ENCODE assay signal across 14 cellular contexts in the genomic region with DNA sequence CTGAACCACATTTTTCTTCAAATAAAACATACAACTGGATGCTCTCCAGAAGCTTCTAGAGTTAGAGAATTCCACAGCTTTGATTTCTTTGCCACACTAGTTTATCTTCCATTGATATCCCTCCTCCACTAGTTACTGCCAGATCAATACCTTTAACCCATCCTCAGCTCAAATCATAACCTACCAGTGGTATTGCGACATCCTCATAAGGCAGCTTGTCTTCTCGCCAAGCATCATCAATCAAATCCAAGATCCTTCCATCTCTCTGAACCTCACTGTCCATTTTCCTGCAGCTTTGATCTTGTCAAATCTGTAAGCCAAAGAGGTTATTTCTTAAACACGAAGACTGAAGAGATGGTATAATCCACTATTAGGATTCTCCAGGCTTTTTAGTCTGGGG. TPM values are rescaled to one million over a fixed set of nuclear protein-coding genes. Genes with fewer than 3 reads are reported as not detected.
DNase-seq lines count a peak whose midpoint lies in the region; ATAC-seq and TF ChIP-seq lines count a peak whose summit lies in the region.
"Had no signal": no experiment of that assay in that cellular context is flagged by ENCODE, and none has a peak within 500 bp of the region (broad histone marks: within the 10 kb centered on the region; RNA-seq: fewer than 3 reads in every experiment).

No MANE protein-coding gene starts in this region.

- no peaks in the 10 kb centered on the region for H3K9me3 Mint-ChIP-seq in type B pancreatic cell
- no peaks in the 10 kb centered on the region for H3K9me3 Mint-ChIP-seq in activated T-helper 1 cell treated with anti-CD3 and anti-CD28 coated beads, Interleukin-12 subunit alpha, Interleukin-12 subunit beta, Interleukin-2, Interleukin-4 antibody, amounts not matched to agents 30 ng/mL and 10 ng/mL and 1 ng/mL, durations not matched to agents 14 hours and 24 hours and 36 hours
- H3K9me3 Mint-ChIP-seq: T-helper 1 cell treated with Interleukin-12 subunit alpha and Interleukin-12 subunit beta and Interleukin-4 antibody, amounts not matched to agents 30 μg/mL and 1 μg/mL, for 36 hours had no signal

- no peaks in the 10 kb centered on the region for H3K27me3 ChIP-seq in heart right ventricle
- no peaks in the 10 kb centered on the region for H3K27me3 ChIP-seq in ovary
- H3K27me3 ChIP-seq: testis had no signal

- H3K36me3 ChIP-seq in heart right ventricle (peaks cover 0 to 55% (median 29%) of the 10 kb centered on the region in 9 donors), mesodermal cell (ENCODE audit: control insufficient read depth, insufficient read depth, low read length) (peaks cover 48% of the 10 kb centered on the region), ovary (no peaks in the 10 kb centered on the region)

- peak overlapping the region in 7 of 10 donors; percentile 31 to 99 (median 41) for H3K27ac ChIP-seq in heart right ventricle
- peak overlapping the region; percentile 13 for H3K27ac ChIP-seq in mesodermal cell (ENCODE audit: low read depth, low read length, severe bottlenecking)
- H3K27ac ChIP-seq in ovary, result no peak overlapping the region
- H3K27ac ChIP-seq: testis had no signal

- no peak overlapping the region for H3K27ac Mint-ChIP-seq in type B pancreatic cell
- no peak overlapping the region for H3K27ac Mint-ChIP-seq in activated T-helper 1 cell treated with anti-CD3 and anti-CD28 coated beads, Interleukin-12 subunit alpha, Interleukin-12 subunit beta, Interleukin-2, Interleukin-4 antibody, amounts not matched to agents 30 ng/mL and 10 ng/mL and 1 ng/mL, durations not matched to agents 14 hours and 24 hours and 36 hours
- H3K27ac Mint-ChIP-seq: T-helper 1 cell treated with Interleukin-12 subunit alpha and Interleukin-12 subunit beta and Interleukin-4 antibody, amounts not matched to agents 30 μg/mL and 1 μg/mL, for 36 hours had no signal

- peaks cover 22% of the 10 kb centered on the region for H3K36me3 Mint-ChIP-seq in type B pancreatic cell
- peaks cover 29% of the 10 kb centered on the region for H3K36me3 Mint-ChIP-seq in activated T-helper 1 cell treated with anti-CD3 and anti-CD28 coated beads, Interleukin-12 subunit alpha, Interleukin-12 subunit beta, Interleukin-2, Interleukin-4 antibody, amounts not matched to agents 30 ng/mL and 10 ng/mL and 1 ng/mL, durations not matched to agents 14 hours and 24 hours and 36 hours (ENCODE audit: low read depth)

- TF ChIP-seq POLR2A in ovary (IDR thresholded peaks at IDR 0.05), result no peak

- DNase-seq in heart right ventricle (no peak), left ventricle myocardium superior (no peak), astrocyte of the hippocampus (ENCODE audit: low read depth, low spot score) (peak; percentile 18), type B pancreatic cell (ENCODE audit: extremely low spot score, unreplicated experiment) (no peak), ovary (no peak), mucosa of gallbladder (ENCODE audit: low spot score) (no peak)
- DNase-seq in activated T-helper 1 cell treated with anti-CD3 and anti-CD28 coated beads, Interleukin-12 subunit alpha, Interleukin-12 subunit beta, Interleukin-2, Interleukin-4 antibody, amounts not matched to agents 30 ng/mL and 10 ng/mL and 1 ng/mL, durations not matched to agents 14 hours and 24 hours and 36 hours (ENCODE audit: low spot score), result no peak
- DNase-seq: activated CD4-positive, alpha-beta T cell treated with anti-CD3 and anti-CD28 coated beads, Interleukin-2, amount 50 U/mL, for 1 hour; DMS79 treated with DMSO at 0.1 percent for 48 hours; left colon; NCI-H1105; testis had no signal

- H3K4me3 ChIP-seq in heart right ventricle, result no peak overlapping the region
- no peak overlapping the region for H3K4me3 ChIP-seq in mesodermal cell (ENCODE audit: extremely low read depth, insufficient read depth, low read length, poor library complexity, severe bottlenecking)
- no peak overlapping the region for H3K4me3 ChIP-seq in ovary
- H3K4me3 ChIP-seq: testis had no signal

- H3K27me3 Mint-ChIP-seq in type B pancreatic cell, result no peaks in the 10 kb centered on the region
- H3K27me3 Mint-ChIP-seq in activated T-helper 1 cell treated with anti-CD3 and anti-CD28 coated beads, Interleukin-12 subunit alpha, Interleukin-12 subunit beta, Interleukin-2, Interleukin-4 antibody, amounts not matched to agents 30 ng/mL and 10 ng/mL and 1 ng/mL, durations not matched to agents 14 hours and 24 hours and 36 hours (ENCODE audit: insufficient read depth), result peaks cover 1% of the 10 kb centered on the region

- H3K4me1 Mint-ChIP-seq in type B pancreatic cell (ENCODE audit: unreplicated experiment), result peaks cover 15% of the 10 kb centered on the region
- peaks cover 40% of the 10 kb centered on the region for H3K4me1 Mint-ChIP-seq in activated T-helper 1 cell treated with anti-CD3 and anti-CD28 coated beads, Interleukin-12 subunit alpha, Interleukin-12 subunit beta, Interleukin-2, Interleukin-4 antibody, amounts not matched to agents 30 ng/mL and 10 ng/mL and 1 ng/mL, durations not matched to agents 14 hours and 24 hours and 36 hours (ENCODE audit: low read depth)

- 94 to 96% methylated on average over 3 of the region's 3 CpGs for WGBS in heart right ventricle, 2 donors
- WGBS in mesodermal cell (ENCODE audit: insufficient coverage in 2 of 2), 2 experiments, result 98 to 100% methylated on average over 2 to 3 of the region's 3 CpGs
- 93 to 96% (median 94%) methylated on average over 3 of the region's 3 CpGs for WGBS in ovary, 3 donors

- intact Hi-C loops in heart right ventricle (cut with DNase I) (loop anchor here in 3 of 10 donors (5.0 to 10.0 kb wide), 4 partner anchors 115 to 548 kb away; no protein-coding TSS in a partner anchor), left ventricle myocardium superior (cut with micrococcal nuclease) (loop anchor here (10.0 kb wide), 1 partner anchor 278 kb away; no protein-coding TSS in a partner anchor), ovary (cut with DNase I) (no loop called here)
- intact Hi-C loops in activated T-helper 1 cell treated with anti-CD3 and anti-CD28 coated beads, Interleukin-12 subunit alpha, Interleukin-12 subunit beta, Interleukin-2, Interleukin-4 antibody, amounts not matched to agents 30 ng/mL and 10 ng/mL and 1 ng/mL, durations not matched to agents 14 hours and 24 hours and 36 hours (cut with micrococcal nuclease), result loop anchor here (10.0 kb wide), 1 partner anchor 1038 kb away; no protein-coding TSS in a partner anchor

- ATAC-seq in heart right ventricle, result no peak
- no peak for ATAC-seq in left ventricle myocardium superior
- ATAC-seq: left colon had no signal

- H3K9me3 ChIP-seq in heart right ventricle, result no peaks in the 10 kb centered on the region
- no peaks in the 10 kb centered on the region for H3K9me3 ChIP-seq in mesodermal cell (ENCODE audit: control insufficient read depth, low read length)
- no peaks in the 10 kb centered on the region for H3K9me3 ChIP-seq in ovary
- H3K9me3 ChIP-seq: testis had no signal

- peak overlapping the region; percentile 4 for H3K4me3 Mint-ChIP-seq in type B pancreatic cell
- no peak overlapping the region for H3K4me3 Mint-ChIP-seq in activated T-helper 1 cell treated with anti-CD3 and anti-CD28 coated beads, Interleukin-12 subunit alpha, Interleukin-12 subunit beta, Interleukin-2, Interleukin-4 antibody, amounts not matched to agents 30 ng/mL and 10 ng/mL and 1 ng/mL, durations not matched to agents 14 hours and 24 hours and 36 hours
- H3K4me3 Mint-ChIP-seq: T-helper 1 cell treated with Interleukin-12 subunit alpha and Interleukin-12 subunit beta and Interleukin-4 antibody, amounts not matched to agents 30 μg/mL and 1 μg/mL, for 36 hours had no signal

- no peak for TF ChIP-seq EP300 in ovary (IDR thresholded peaks at IDR 0.05)

- H3K4me1 ChIP-seq in heart right ventricle (peaks cover 11 to 46% (median 37%) of the 10 kb centered on the region in 9 donors), mesodermal cell (ENCODE audit: control insufficient read depth, insufficient read depth, low read length, poor library complexity, severe bottlenecking) (peaks cover 36% of the 10 kb centered on the region), ovary (ENCODE audit: insufficient read depth) (peaks cover 5% of the 10 kb centered on the region)

- no peak for TF ChIP-seq CTCF in heart right ventricle (IDR thresholded peaks at IDR 0.05)
- TF ChIP-seq CTCF in type B pancreatic cell (conservative IDR thresholded peaks at IDR 0.05), result no peak
- no peak for TF ChIP-seq CTCF in ovary (IDR thresholded peaks at IDR 0.05)

RNA-seq across cellular contexts. Expression of a gene that starts 3.2 kb away (rescaled TPM):
- total RNA-seq in heart right ventricle (100 to 1,000 TPM in 1 of 10 donors, 10 to 100 TPM in 9; 68.2 to 119 (median 84.0) TPM), left ventricle myocardium superior (75.6 TPM), type B pancreatic cell (ENCODE audit: low replicate concordance) (47.8 and 57.0 TPM in 2 replicates), ovary (10 to 100 TPM; 23.4 to 58.7 (median 42.6) TPM), mucosa of gallbladder (53.6 TPM)
- polyA plus RNA-seq in heart right ventricle (10 to 100 TPM; 25.7 to 81.3 TPM), ovary (100 to 1,000 TPM in 1 of 2 donors, 10 to 100 TPM in 1; 55.9 to 104 TPM)
- polyA plus RNA-seq in mesodermal cell (2013, experiment 1 of 2), result 67.9 TPM
- polyA plus RNA-seq in mesodermal cell (2013, experiment 2 of 2), result 72.7 TPM
- 25.2 and 26.8 TPM in 2 replicates for total RNA-seq in activated T-helper 1 cell treated with anti-CD3 and anti-CD28 coated beads, Interleukin-12 subunit alpha, Interleukin-12 subunit beta, Interleukin-2, Interleukin-4 antibody, amounts not matched to agents 30 ng/mL and 10 ng/mL and 1 ng/mL, durations not matched to agents 14 hours and 24 hours and 36 hours

RNA-seq across cellular contexts. Expression of a gene that starts 3.2 kb away (rescaled TPM):
- total RNA-seq in heart right ventricle (10 to 100 TPM; 27.6 to 38.8 (median 31.0) TPM), left ventricle myocardium superior (35.1 TPM), type B pancreatic cell (ENCODE audit: low replicate concordance) (14.5 and 22.8 TPM in 2 replicates), ovary (10 to 100 TPM; 16.6 to 74.1 (median 22.8) TPM), mucosa of gallbladder (17.3 TPM)
- polyA plus RNA-seq in heart right ventricle (10 to 100 TPM; 20.1 to 24.9 TPM), ovary (10 to 100 TPM; 18.8 to 22.2 TPM)
- polyA plus RNA-seq in mesodermal cell (2013, experiment 1 of 2), result 25.3 TPM
- 28.3 TPM for polyA plus RNA-seq in mesodermal cell (2013, experiment 2 of 2)
- 20.0 and 22.2 TPM in 2 replicates for total RNA-seq in activated T-helper 1 cell treated with anti-CD3 and anti-CD28 coated beads, Interleukin-12 subunit alpha, Interleukin-12 subunit beta, Interleukin-2, Interleukin-4 antibody, amounts not matched to agents 30 ng/mL and 10 ng/mL and 1 ng/mL, durations not matched to agents 14 hours and 24 hours and 36 hours

Comparison
In these comparisons a context has a peak if more than half of its experiments do, and no peak if none do; other contexts are left out.
1. H3K27ac ChIP-seq: peak in heart right ventricle (7 of 10) and mesodermal cell (single experiment); none in ovary (0 of 2).
2. intact Hi-C loops: an anchor here in left ventricle myocardium superior (10.0 kb wide) and activated T-helper 1 cell treated with anti-CD3 and anti-CD28 coated beads, Interleukin-12 subunit alpha, Interleukin-12 subunit beta, Interleukin-2, Interleukin-4 antibody, amounts not matched to agents 30 ng/mL and 10 ng/mL and 1 ng/mL, durations not matched to agents 14 hours and 24 hours and 36 hours (10.0 kb wide); none called in ovary.